12 cellular contexts compared by ENCODE assay signal in genomic region chr12:42705863-42706262, GRCh38.
DNase-seq lines count a peak whose midpoint lies in the region; ATAC-seq and TF ChIP-seq lines count a peak whose summit lies in the region.
"Had no signal": no experiment of that assay in that cellular context is flagged by ENCODE, and none has a peak within 500 bp of the region (broad histone marks: within the 10 kb centered on the region; RNA-seq: fewer than 3 reads in every experiment).

No MANE protein-coding gene starts in this region.

- H3K27me3 ChIP-seq in body of pancreas (no peaks in the 10 kb centered on the region), heart right ventricle (no peaks in the 10 kb centered on the region)

- H3K9me3 ChIP-seq in body of pancreas (no peaks in the 10 kb centered on the region), heart right ventricle (peaks cover 0 to 2% (median 0%) of the 10 kb centered on the region in 11 donors)

- DNase-seq in GM04504 (ENCODE audit: low read depth) = peak; percentile 72
- DNase-seq in body of pancreas = peak; percentile 40 to 77 (median 68)
- DNase-seq in heart right ventricle = peak; percentile 57 to 74
- peak; percentile 71 for DNase-seq in sciatic nerve (ENCODE audit: low spot score)
- DNase-seq in activated CD4-positive, alpha-beta T cell treated with anti-CD3 and anti-CD28 coated beads for 48 hours = no peak
- DNase-seq in GM19238 (ENCODE audit: insufficient read length, low spot score) = no peak
- DNase-seq in NOMO-1 (lab: John Stamatoyannopoulos, UW; ENCODE audit: unreplicated experiment in 2 of 2) = no peak
- DNase-seq: DMS79 treated with DMSO at 0.1 percent for 48 hours, NCI-H1436 treated with DMSO at 0.1 percent for 48 hours, T-helper 1 cell, trophoblast cell had no signal

- H3K36me3 ChIP-seq in body of pancreas (replicated peaks in 1 of 2; ENCODE audit: insufficient read depth in 1 of 2, low read depth in 2 of 2) (no peaks in the 10 kb centered on the region), heart right ventricle (no peaks in the 10 kb centered on the region)

- no peak overlapping the region for H3K27ac ChIP-seq in body of pancreas
- peak overlapping the region in 6 of 10 donors; percentile 2 to 63 (median 36) for H3K27ac ChIP-seq in heart right ventricle

- TF ChIP-seq POLR2A in body of pancreas (IDR thresholded peaks at IDR 0.05) = no peak

- TF ChIP-seq CTCF in body of pancreas (IDR thresholded peaks at IDR 0.05) (no peak), heart right ventricle (IDR thresholded peaks at IDR 0.05) (no peak)

- 29 to 32% methylated on average over 4 of the region's 4 CpGs for WGBS in body of pancreas, 2 donors
- 29 to 32% methylated on average over 4 of the region's 4 CpGs for WGBS in heart right ventricle, 2 donors

- no peaks in the 10 kb centered on the region for H3K4me1 ChIP-seq in body of pancreas
- peaks cover 0 to 29% (median 14%) of the 10 kb centered on the region in 9 donors for H3K4me1 ChIP-seq in heart right ventricle

- peak; percentile 68 for ATAC-seq in body of pancreas
- peak; percentile 89 to 96 (median 94) for ATAC-seq in heart right ventricle
- ATAC-seq in sciatic nerve = peak; percentile 91
- no peak for ATAC-seq in HG03378 (IDR thresholded peaks at IDR 0.05; ENCODE audit: unreplicated experiment)

- H3K4me3 ChIP-seq in body of pancreas (no peak overlapping the region), heart right ventricle (no peak overlapping the region)

- intact Hi-C loops in body of pancreas (cut with DNase I) (no loop called here), heart right ventricle (cut with DNase I) (no loop called here), sciatic nerve (cut with DNase I) (loop anchor here (5.0 kb wide), 1 partner anchor 1159 kb away; no protein-coding TSS in a partner anchor)

Comparison
In these comparisons a context has a peak if more than half of its experiments do, and no peak if none do; other contexts are left out.
1. DNase-seq: peak in GM04504 (single experiment), body of pancreas (4 of 4), heart right ventricle (2 of 2) and sciatic nerve (single experiment); none in activated CD4-positive, alpha-beta T cell treated with anti-CD3 and anti-CD28 coated beads for 48 hours (single experiment), GM19238 (single experiment) and NOMO-1 (0 of 2).
2. H3K27ac ChIP-seq: peak in heart right ventricle (6 of 10); none in body of pancreas (0 of 4).